ENCODE assay signal across 23 cellular contexts in the genomic region with DNA sequence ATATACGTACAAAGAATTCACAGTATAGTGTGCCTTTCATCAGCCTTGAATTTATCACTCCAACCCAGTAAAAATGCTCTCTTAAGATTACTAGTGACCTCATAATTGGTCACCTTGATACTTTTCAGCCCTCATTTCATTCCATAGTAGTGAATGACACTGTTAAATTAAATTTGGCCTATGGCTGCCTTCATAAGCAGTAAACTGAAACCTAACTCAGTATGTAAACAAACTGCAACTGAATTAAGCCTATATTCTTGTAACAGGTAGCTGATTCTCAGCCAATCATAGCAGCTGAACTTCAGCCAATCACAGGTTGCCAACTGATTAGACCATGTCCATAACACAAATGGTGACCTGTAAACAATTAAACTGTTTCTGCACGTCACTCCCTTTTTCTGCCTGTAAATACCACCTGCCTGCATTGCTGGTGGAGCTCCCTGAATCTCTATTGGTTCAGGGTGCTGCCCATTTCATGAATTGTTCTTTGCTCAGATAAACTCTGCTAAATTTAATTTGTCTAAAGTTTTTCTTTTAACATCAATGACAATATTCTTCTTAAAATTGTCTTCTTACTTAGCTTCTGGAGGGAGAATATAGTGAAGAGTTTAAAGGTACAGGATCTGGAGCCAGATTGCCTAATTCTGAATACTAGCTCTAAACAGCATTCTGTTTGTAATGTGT.
"Had no signal": no experiment of that assay in that cellular context is flagged by ENCODE, and none has a peak within 500 bp of the region (broad histone marks: within the 10 kb centered on the region; RNA-seq: fewer than 3 reads in every experiment).

No MANE protein-coding gene starts in this region.

- DNase-seq: activated CD4-positive, alpha-beta memory T cell treated with anti-CD3 and anti-CD28 coated beads, Interleukin-2, amount 10 ng/mL, durations not matched to agents 7 days and 5 days; activated CD4-positive, alpha-beta T cell treated with anti-CD3 and anti-CD28 coated beads, Interleukin-2, amount 10 ng/mL, durations not matched to agents 7 days and 5 days; activated CD4-positive, CD25-positive, alpha-beta regulatory T cell treated with anti-CD3 and anti-CD28 coated beads, Interleukin-2, amount 50 U/mL, for 72 hours; activated CD8-positive, alpha-beta memory T cell treated with anti-CD3 and anti-CD28 coated beads, Interleukin-2, amount 50 U/mL, for 48 hours; activated naive CD8-positive, alpha-beta T cell treated with anti-CD3 and anti-CD28 coated beads, Interleukin-2, amount 50 U/mL, for 24 hours; activated T-cell treated with anti-CD3 and anti-CD28 coated beads, Interleukin-2, amount 50 U/mL, for 24 hours; dermis blood vessel endothelial cell; effector CD4-positive, alpha-beta T cell; esophagus squamous epithelium; foreskin melanocyte; heart right ventricle; kidney glomerular epithelial cell; left lung; lower lobe of right lung; mesendoderm; right cardiac atrium; stimulated activated CD4-positive, alpha-beta T cell treated with anti-CD3 and anti-CD28 coated beads, Interleukin-12 subunit alpha, Interleukin-12 subunit beta, amount 100 ng/mL, for 4 hours; stimulated activated CD4-positive, alpha-beta T cell treated with anti-CD3 and anti-CD28 coated beads, Interleukin-4, amount 100 ng/mL, for 1 hour; stimulated activated naive CD8-positive, alpha-beta T cell treated with anti-CD3 and anti-CD28 coated beads, Interleukin-15, Interleukin-2, amounts not matched to agents 100 U/mL and 50 U/mL, for 24 hours; T-helper 2 cell; testis; transverse colon had no signal

- H3K4me3 ChIP-seq: esophagus squamous epithelium, heart right ventricle, left lung, lower lobe of right lung, testis, transverse colon had no signal

- H3K27me3 ChIP-seq: esophagus squamous epithelium, left lung, testis, transverse colon had no signal

- ATAC-seq: activated naive CD8-positive, alpha-beta T cell treated with anti-CD3 and anti-CD28 coated beads, Interleukin-2, amount 50 U/mL, for 24 hours; heart right ventricle; left lung; lower lobe of right lung; natural killer cell treated with Interleukin-12 subunit alpha and Interleukin-12 subunit beta and Interleukin-15 and Interleukin-18, amount 100 ng/mL, for 72 hours; right cardiac atrium; stimulated activated naive CD8-positive, alpha-beta T cell treated with anti-CD3 and anti-CD28 coated beads, Interleukin-15, Interleukin-2, amounts not matched to agents 100 U/mL and 50 U/mL, for 24 hours had no signal

- H3K27ac ChIP-seq: esophagus squamous epithelium, heart right ventricle, left lung, lower lobe of right lung, testis, transverse colon had no signal

- H3K4me1 ChIP-seq: esophagus squamous epithelium, heart right ventricle, left lung, lower lobe of right lung, testis, transverse colon had no signal

- H3K36me3 ChIP-seq: esophagus squamous epithelium, heart right ventricle, left lung, lower lobe of right lung, transverse colon had no signal

- H3K9me3 ChIP-seq: esophagus squamous epithelium, heart right ventricle, left lung, lower lobe of right lung, testis, transverse colon had no signal
